1 cellular context compared by ENCODE assay signal in the genomic region with DNA sequence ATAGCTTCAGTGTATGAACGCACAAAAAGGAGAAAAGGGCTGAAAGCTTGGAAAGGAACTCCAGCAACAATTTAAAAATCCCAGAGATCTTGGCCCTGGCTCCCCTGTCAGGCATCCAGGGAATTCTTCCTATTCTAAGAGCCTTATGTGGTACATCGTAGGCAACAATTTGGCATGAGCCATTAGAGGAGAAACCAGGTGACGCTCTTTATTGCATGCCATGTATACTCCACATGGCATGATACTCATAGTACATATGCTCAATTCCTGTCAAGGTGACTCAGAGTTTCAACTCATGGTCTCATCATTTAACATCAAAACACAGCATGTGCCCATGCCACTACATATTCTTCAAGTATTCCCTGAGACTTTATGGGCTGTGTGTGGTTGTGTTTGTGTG.
TF ChIP-seq lines count a peak whose summit lies in the region.

No MANE protein-coding gene starts in this region.

TF ChIP-seq in GM12878, 131 proteins besides CTCF, POLR2A, EP300 and RAD21 (continued from another document):
- TF ChIP-seq HSF1 (IDR thresholded peaks at IDR 0.05; ENCODE audit: low read depth, low read length) (no peak), NFYA (IDR thresholded peaks at IDR 0.05; ENCODE audit: borderline replicate concordance, low read depth, low read length) (no peak), RFX5 (IDR thresholded peaks at IDR 0.05; ENCODE audit: low read depth, low read length) (no peak), NRF1 (conservative IDR thresholded peaks at IDR 0.05; ENCODE audit: low read depth, low read length) (no peak), SMC3 (IDR thresholded peaks at IDR 0.05; ENCODE audit: borderline replicate concordance, low read length) (no peak), SREBF1 (IDR thresholded peaks at IDR 0.05; ENCODE audit: low read length) (no peak), NR2F1 (conservative IDR thresholded peaks at IDR 0.05) (no peak), SREBF2 (IDR thresholded peaks at IDR 0.05; ENCODE audit: low read length) (no peak), RUNX3 (IDR thresholded peaks at IDR 0.05; ENCODE audit: low read length) (no peak), POLR2AphosphoS2 (IDR thresholded peaks at IDR 0.05; ENCODE audit: low read depth, low read length) (no peak), TBL1XR1 (IDR thresholded peaks at IDR 0.05; ENCODE audit: low read depth, low read length) (no peak), CBX5 (IDR thresholded peaks at IDR 0.05; ENCODE audit: low read depth) (no peak), ZNF592 (IDR thresholded peaks at IDR 0.05) (no peak)
- TF ChIP-seq, protein P1, sequence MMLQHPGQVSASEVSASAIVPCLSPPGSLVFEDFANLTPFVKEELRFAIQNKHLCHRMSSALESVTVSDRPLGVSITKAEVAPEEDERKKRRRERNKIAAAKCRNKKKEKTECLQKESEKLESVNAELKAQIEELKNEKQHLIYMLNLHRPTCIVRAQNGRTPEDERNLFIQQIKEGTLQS (IDR thresholded peaks at IDR 0.05; ENCODE audit: borderline replicate concordance, extremely low read depth, low read depth, low read length): no peak
- TF ChIP-seq, protein P2, sequence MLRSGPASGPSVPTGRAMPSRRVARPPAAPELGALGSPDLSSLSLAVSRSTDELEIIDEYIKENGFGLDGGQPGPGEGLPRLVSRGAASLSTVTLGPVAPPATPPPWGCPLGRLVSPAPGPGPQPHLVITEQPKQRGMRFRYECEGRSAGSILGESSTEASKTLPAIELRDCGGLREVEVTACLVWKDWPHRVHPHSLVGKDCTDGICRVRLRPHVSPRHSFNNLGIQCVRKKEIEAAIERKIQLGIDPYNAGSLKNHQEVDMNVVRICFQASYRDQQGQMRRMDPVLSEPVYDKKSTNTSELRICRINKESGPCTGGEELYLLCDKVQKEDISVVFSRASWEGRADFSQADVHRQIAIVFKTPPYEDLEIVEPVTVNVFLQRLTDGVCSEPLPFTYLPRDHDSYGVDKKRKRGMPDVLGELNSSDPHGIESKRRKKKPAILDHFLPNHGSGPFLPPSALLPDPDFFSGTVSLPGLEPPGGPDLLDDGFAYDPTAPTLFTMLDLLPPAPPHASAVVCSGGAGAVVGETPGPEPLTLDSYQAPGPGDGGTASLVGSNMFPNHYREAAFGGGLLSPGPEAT (IDR thresholded peaks at IDR 0.05; ENCODE audit: low read depth): no peak
TF ChIP-seq in GM12878: peak in this region for 0.
